13 cellular contexts compared by ENCODE assay signal in genomic region chrX:10167573-10167972, GRCh38. TPM values are rescaled to one million over a fixed set of nuclear protein-coding genes. Genes with fewer than 3 reads are reported as not detected.
DNase-seq lines count a peak whose midpoint lies in the region; ATAC-seq and TF ChIP-seq lines count a peak whose summit lies in the region.
"Had no signal": no experiment of that assay in that cellular context is flagged by ENCODE, and none has a peak within 500 bp of the region (broad histone marks: within the 10 kb centered on the region; RNA-seq: fewer than 3 reads in every experiment).

No MANE protein-coding gene starts in this region.

- H3K4me3 Mint-ChIP-seq in natural killer cell treated with Interleukin-12 subunit alpha and Interleukin-12 subunit beta and Interleukin-15 and Interleukin-18, amount 100 ng/mL, for 72 hours: peak overlapping the region; percentile 39
- H3K4me3 Mint-ChIP-seq: CD8-positive, alpha-beta memory T cell; nephron had no signal

- H3K27ac ChIP-seq in coronary artery: peak overlapping the region in 1 of 2 donors; percentile 16

- no peak for TF ChIP-seq CTCF in coronary artery (IDR thresholded peaks at IDR 0.05)

- H3K9me3 Mint-ChIP-seq in natural killer cell treated with Interleukin-12 subunit alpha and Interleukin-12 subunit beta and Interleukin-15 and Interleukin-18, amount 100 ng/mL, for 72 hours: no peaks in the 10 kb centered on the region

- H3K36me3 Mint-ChIP-seq in natural killer cell treated with Interleukin-12 subunit alpha and Interleukin-12 subunit beta and Interleukin-15 and Interleukin-18, amount 100 ng/mL, for 72 hours: no peaks in the 10 kb centered on the region
- H3K36me3 Mint-ChIP-seq: CD8-positive, alpha-beta memory T cell had no signal

- DNase-seq in natural killer cell treated with Interleukin-12 subunit alpha and Interleukin-12 subunit beta and Interleukin-15 and Interleukin-18, amount 100 ng/mL, for 72 hours (ENCODE audit: low spot score): no peak
- no peak for DNase-seq in D341Med (ENCODE audit: low spot score)
- DNase-seq in coronary artery (ENCODE audit: low spot score): no peak
- DNase-seq in NCI-H526 (lab: John Stamatoyannopoulos, UW): no peak
- DNase-seq: activated T-cell treated with anti-CD3 and anti-CD28 coated beads for 4 hours; CD8-positive, alpha-beta memory T cell; effector memory CD4-positive, alpha-beta T cell; small intestine had no signal

- no peak overlapping the region for H3K4me3 ChIP-seq in coronary artery

- H3K27ac Mint-ChIP-seq in natural killer cell treated with Interleukin-12 subunit alpha and Interleukin-12 subunit beta and Interleukin-15 and Interleukin-18, amount 100 ng/mL, for 72 hours: no peak overlapping the region
- H3K27ac Mint-ChIP-seq: CD8-positive, alpha-beta memory T cell; nephron had no signal

- peak; percentile 67 for ATAC-seq in GM18517 (IDR thresholded peaks at IDR 0.05; ENCODE audit: unreplicated experiment)
- peak; percentile 80 for ATAC-seq in GM21423 (IDR thresholded peaks at IDR 0.05; ENCODE audit: unreplicated experiment)
- peak; percentile 86 for ATAC-seq in HG03442 (IDR thresholded peaks at IDR 0.05; ENCODE audit: unreplicated experiment)
- peak; percentile 62 to 63 for ATAC-seq in natural killer cell treated with Interleukin-12 subunit alpha and Interleukin-12 subunit beta and Interleukin-15 and Interleukin-18, amount 100 ng/mL, for 72 hours
- ATAC-seq in GM21360 (IDR thresholded peaks at IDR 0.05; ENCODE audit: unreplicated experiment): no peak

- H3K27me3 Mint-ChIP-seq in natural killer cell treated with Interleukin-12 subunit alpha and Interleukin-12 subunit beta and Interleukin-15 and Interleukin-18, amount 100 ng/mL, for 72 hours: peaks cover 12 to 19% of the 10 kb centered on the region in 2 donors

- H3K4me1 Mint-ChIP-seq in natural killer cell treated with Interleukin-12 subunit alpha and Interleukin-12 subunit beta and Interleukin-15 and Interleukin-18, amount 100 ng/mL, for 72 hours (ENCODE audit: low read depth in 2 of 2): peaks cover 0 to 18% of the 10 kb centered on the region in 2 donors

RNA-seq across cellular contexts. Expression of gene CLCN4, which starts 10.8 kb away (rescaled TPM):
- total RNA-seq in natural killer cell treated with Interleukin-12 subunit alpha and Interleukin-12 subunit beta and Interleukin-15 and Interleukin-18, amount 100 ng/mL, for 72 hours: not detected
